In genomic region chr12:26469801-26470200, GRCh38 we compare ENCODE assay signal across 30 cellular contexts.
"Had no signal": no experiment of that assay in that cellular context is flagged by ENCODE, and none has a peak within 500 bp of the region (broad histone marks: within the 10 kb centered on the region; RNA-seq: fewer than 3 reads in every experiment).

No MANE protein-coding gene starts in this region.

- ATAC-seq: activated T-helper 17 cell treated with anti-CD3 and anti-CD28 coated beads, Interleukin-2, amount 50 U/mL, for 72 hours; esophagus mucosa; left lung; lower lobe of right lung; mucosa of descending colon; natural killer cell treated with Interleukin-12 subunit alpha and Interleukin-12 subunit beta and Interleukin-15 and Interleukin-18, amount 100 ng/mL, for 72 hours; right lobe of liver had no signal

- H3K4me1 Mint-ChIP-seq: activated T-helper 17 cell treated with anti-CD3 and anti-CD28 coated beads, Interleukin-2, amount 50 U/mL, for 72 hours had no signal

- H3K4me3 ChIP-seq: breast epithelium, left lung, lower lobe of right lung, mucosa of descending colon, ovary, right lobe of liver, thyroid gland, upper lobe of left lung, vagina had no signal

- H3K9me3 Mint-ChIP-seq: activated CD4-positive, alpha-beta memory T cell treated with anti-CD3 and anti-CD28 coated beads for 36 hours; activated T-cell treated with anti-CD3 and anti-CD28 coated beads, Interleukin-2, amount 50 U/mL, for 24 hours; activated T-helper 17 cell treated with anti-CD3 and anti-CD28 coated beads, Interleukin-2, amount 50 U/mL, for 72 hours; dendritic cell treated with granulocyte-macrophage colony-stimulating factor and Interleukin-4, amounts not matched to agents 40 ng/mL and 50 ng/mL, for 4 days; endodermal cell; natural killer cell treated with Interleukin-12 subunit alpha and Interleukin-12 subunit beta and Interleukin-15 and Interleukin-18, amount 100 ng/mL, for 72 hours; stimulated activated naive CD8-positive, alpha-beta T cell treated with anti-CD3 and anti-CD28 coated beads, Interleukin-15, Interleukin-2, amounts not matched to agents 100 ng/mL and 50 ng/mL, for 24 hours; T-helper 2 cell treated with Interferon-gamma antibody and Interleukin-4, amounts not matched to agents 5 μg/mL and 100 μg/mL, for 36 hours had no signal

- H3K36me3 ChIP-seq: breast epithelium, lower lobe of right lung, ovary, thyroid gland, vagina had no signal

- DNase-seq: activated CD4-positive, alpha-beta memory T cell treated with anti-CD3 and anti-CD28 coated beads for 36 hours; activated CD4-positive, alpha-beta T cell treated with anti-CD3 and anti-CD28 coated beads, Interleukin-2, amount 10 ng/mL, durations not matched to agents 24 days and 14 days; activated CD4-positive, CD25-positive, alpha-beta regulatory T cell treated with anti-CD3 and anti-CD28 coated beads, Interleukin-2, amount 50 U/mL, for 72 hours; activated CD8-positive, alpha-beta memory T cell treated with anti-CD3 and anti-CD28 coated beads, Interleukin-2, amount 50 U/mL, for 4 hours; activated gamma-delta T cell treated with Interleukin-2 at 50 U/mL for 16 hours; activated naive CD4-positive, alpha-beta T cell treated with anti-CD3 and anti-CD28 coated beads, Interleukin-2, amount 50 U/mL, for 16 hours; activated T-cell treated with anti-CD3 and anti-CD28 coated beads, Interleukin-2, amount 50 U/mL, for 24 hours; amygdala; central memory CD4-positive, alpha-beta T cell; endodermal cell; left lung; lower lobe of right lung; mesendoderm; mucosa of descending colon; ovary; right lobe of liver; stimulated activated CD4-positive, alpha-beta T cell treated with anti-CD3 and anti-CD28 coated beads, Interleukin-2, amount 100 ng/mL, for 48 hours; T-helper 1 cell; thyroid gland; upper lobe of left lung had no signal

- H3K27ac Mint-ChIP-seq: activated CD4-positive, alpha-beta memory T cell treated with anti-CD3 and anti-CD28 coated beads for 36 hours; activated CD4-positive, alpha-beta T cell treated with anti-CD3 and anti-CD28 coated beads, Interleukin-2, amount 10 ng/mL, durations not matched to agents 24 days and 14 days; activated T-cell treated with anti-CD3 and anti-CD28 coated beads, Interleukin-2, amount 50 U/mL, for 24 hours; activated T-helper 17 cell treated with anti-CD3 and anti-CD28 coated beads, Interleukin-2, amount 50 U/mL, for 72 hours; dendritic cell treated with granulocyte-macrophage colony-stimulating factor and Interleukin-4, amounts not matched to agents 40 ng/mL and 50 ng/mL, for 4 days; endodermal cell; progenitor cell of endocrine pancreas; stimulated activated naive CD8-positive, alpha-beta T cell treated with anti-CD3 and anti-CD28 coated beads, Interleukin-15, Interleukin-2, amounts not matched to agents 100 ng/mL and 50 ng/mL, for 24 hours; T-helper 2 cell treated with Interferon-gamma antibody and Interleukin-4, amounts not matched to agents 5 μg/mL and 100 μg/mL, for 36 hours had no signal

- H3K27me3 Mint-ChIP-seq: activated CD4-positive, alpha-beta memory T cell treated with anti-CD3 and anti-CD28 coated beads for 36 hours; activated CD4-positive, alpha-beta T cell treated with anti-CD3 and anti-CD28 coated beads, Interleukin-2, amount 10 ng/mL, durations not matched to agents 24 days and 14 days; activated T-cell treated with anti-CD3 and anti-CD28 coated beads, Interleukin-2, amount 50 U/mL, for 24 hours; activated T-helper 17 cell treated with anti-CD3 and anti-CD28 coated beads, Interleukin-2, amount 50 U/mL, for 72 hours; dendritic cell treated with granulocyte-macrophage colony-stimulating factor and Interleukin-4, amounts not matched to agents 40 ng/mL and 50 ng/mL, for 4 days; natural killer cell treated with Interleukin-12 subunit alpha and Interleukin-12 subunit beta and Interleukin-15 and Interleukin-18, amount 100 ng/mL, for 72 hours; progenitor cell of endocrine pancreas; stimulated activated naive CD8-positive, alpha-beta T cell treated with anti-CD3 and anti-CD28 coated beads, Interleukin-15, Interleukin-2, amounts not matched to agents 100 ng/mL and 50 ng/mL, for 24 hours had no signal

- H3K9me3 ChIP-seq: breast epithelium, left lung, lower lobe of right lung, mucosa of descending colon, neutrophil, ovary, right lobe of liver, thyroid gland, upper lobe of left lung, vagina had no signal

- H3K27ac ChIP-seq: breast epithelium, lower lobe of right lung, ovary, right lobe of liver, thyroid gland, upper lobe of left lung, vagina had no signal

- H3K4me1 ChIP-seq: breast epithelium, lower lobe of right lung, right lobe of liver, upper lobe of left lung, vagina had no signal

- H3K27me3 ChIP-seq: breast epithelium, left lung, neutrophil, ovary, right lobe of liver, thyroid gland, upper lobe of left lung, vagina had no signal

- H3K4me3 Mint-ChIP-seq: activated CD4-positive, alpha-beta memory T cell treated with anti-CD3 and anti-CD28 coated beads for 36 hours; activated CD4-positive, alpha-beta T cell treated with anti-CD3 and anti-CD28 coated beads, Interleukin-2, amount 10 ng/mL, durations not matched to agents 24 days and 14 days; activated T-cell treated with anti-CD3 and anti-CD28 coated beads, Interleukin-2, amount 50 U/mL, for 24 hours; activated T-helper 17 cell treated with anti-CD3 and anti-CD28 coated beads, Interleukin-2, amount 50 U/mL, for 72 hours; dendritic cell treated with granulocyte-macrophage colony-stimulating factor and Interleukin-4, amounts not matched to agents 40 ng/mL and 50 ng/mL, for 4 days; endodermal cell; natural killer cell treated with Interleukin-12 subunit alpha and Interleukin-12 subunit beta and Interleukin-15 and Interleukin-18, amount 100 ng/mL, for 72 hours; stimulated activated naive CD8-positive, alpha-beta T cell treated with anti-CD3 and anti-CD28 coated beads, Interleukin-15, Interleukin-2, amounts not matched to agents 100 ng/mL and 50 ng/mL, for 24 hours; T-helper 2 cell treated with Interferon-gamma antibody and Interleukin-4, amounts not matched to agents 5 μg/mL and 100 μg/mL, for 36 hours had no signal
